ENCODE assay signal across 28 cellular contexts in the genomic region with DNA sequence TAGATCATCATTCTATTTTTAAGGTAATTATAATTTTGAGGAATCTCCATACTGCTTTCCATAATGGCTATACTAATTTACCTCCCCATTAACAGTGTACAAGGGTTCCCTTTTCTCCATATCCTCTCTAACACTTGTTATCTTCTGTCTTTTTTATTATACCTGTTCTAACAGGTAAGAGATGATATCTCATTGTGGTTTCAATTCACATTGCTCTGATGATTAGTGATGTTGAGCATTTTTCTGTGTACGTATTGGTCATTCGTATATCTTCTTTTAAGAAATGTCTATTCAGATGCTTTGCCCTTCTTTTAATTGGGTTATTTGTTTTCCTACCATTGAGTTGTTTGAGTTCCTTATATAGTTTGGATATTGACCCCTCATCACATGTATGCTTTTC.
"Had no signal": no experiment of that assay in that cellular context is flagged by ENCODE, and none has a peak within 500 bp of the region (broad histone marks: within the 10 kb centered on the region; RNA-seq: fewer than 3 reads in every experiment).

No MANE protein-coding gene starts in this region.

- H3K27me3 Mint-ChIP-seq: stimulated activated naive B cell treated with anti-CD40 and anti-IgM and Interleukin-4, amounts not matched to agents 10 μg/mL and 1 μg/mL and 100 μg/mL, for 72 hours had no signal

- H3K27ac ChIP-seq: left ventricle myocardium inferior, ovary, prostate gland, skin epidermis, stomach, testis, thyroid gland, transverse colon, upper lobe of left lung, vagina had no signal

- H3K9me3 Mint-ChIP-seq: immature natural killer cell; naive thymus-derived CD4-positive, alpha-beta T cell; natural killer cell treated with Interleukin-12 subunit alpha and Interleukin-12 subunit beta and Interleukin-15 and Interleukin-18, amount 100 ng/mL, for 72 hours had no signal

- H3K4me1 Mint-ChIP-seq: immature natural killer cell; memory B cell; naive thymus-derived CD4-positive, alpha-beta T cell had no signal

- H3K4me3 Mint-ChIP-seq: immature natural killer cell; memory B cell; naive thymus-derived CD4-positive, alpha-beta T cell; natural killer cell treated with Interleukin-12 subunit alpha and Interleukin-12 subunit beta and Interleukin-15 and Interleukin-18, amount 100 ng/mL, for 72 hours; stimulated activated naive B cell treated with anti-CD40 and anti-IgM and Interleukin-4, amounts not matched to agents 10 μg/mL and 1 μg/mL and 100 μg/mL, for 72 hours had no signal

- H3K36me3 Mint-ChIP-seq: immature natural killer cell; memory B cell; naive thymus-derived CD4-positive, alpha-beta T cell; natural killer cell treated with Interleukin-12 subunit alpha and Interleukin-12 subunit beta and Interleukin-15 and Interleukin-18, amount 100 ng/mL, for 72 hours had no signal

- DNase-seq: hypothalamus; immature natural killer cell; left ventricle myocardium inferior; midbrain; mucosa of descending colon; naive thymus-derived CD4-positive, alpha-beta T cell; ovary; retina; right cardiac atrium; stimulated activated CD4-positive, alpha-beta T cell treated with anti-CD3 and anti-CD28 coated beads, Interleukin-12 subunit alpha, Interleukin-12 subunit beta, amount 100 ng/mL, for 4 hours; stimulated activated CD4-positive, alpha-beta T cell treated with anti-CD3 and anti-CD28 coated beads, Interleukin-15, amount 100 ng/mL, for 24 hours; stimulated activated CD4-positive, alpha-beta T cell treated with anti-CD3 and anti-CD28 coated beads, Interleukin-2, amount 100 ng/mL, for 24 hours; stimulated activated CD4-positive, alpha-beta T cell treated with anti-CD3 and anti-CD28 coated beads, Interleukin-4, amount 100 ng/mL, for 1 hour; stimulated activated naive B cell treated with anti-CD40 and anti-IgM and Interleukin-4, amounts not matched to agents 10 μg/mL and 1 μg/mL and 100 μg/mL, for 72 hours; stimulated activated naive CD8-positive, alpha-beta T cell treated with anti-CD3 and anti-CD28 coated beads, Interleukin-15, Interleukin-2, amounts not matched to agents 100 U/mL and 50 U/mL, for 24 hours; stomach; testis; thyroid gland; transverse colon; upper lobe of left lung had no signal

- H3K36me3 ChIP-seq: left ventricle myocardium inferior, ovary, prostate gland, stomach, thyroid gland, transverse colon, upper lobe of left lung, vagina had no signal

- ATAC-seq: mucosa of descending colon; naive thymus-derived CD4-positive, alpha-beta T cell; natural killer cell treated with Interleukin-12 subunit alpha and Interleukin-12 subunit beta and Interleukin-15 and Interleukin-18, amount 100 ng/mL, for 72 hours; right cardiac atrium; sciatic nerve; stimulated activated naive B cell treated with anti-CD40 and anti-IgM and Interleukin-4, amounts not matched to agents 10 μg/mL and 1 μg/mL and 100 μg/mL, for 72 hours; stimulated activated naive CD8-positive, alpha-beta T cell treated with anti-CD3 and anti-CD28 coated beads, Interleukin-15, Interleukin-2, amounts not matched to agents 100 U/mL and 50 U/mL, for 24 hours had no signal

- H3K27ac Mint-ChIP-seq: immature natural killer cell; memory B cell; naive thymus-derived CD4-positive, alpha-beta T cell; natural killer cell treated with Interleukin-12 subunit alpha and Interleukin-12 subunit beta and Interleukin-15 and Interleukin-18, amount 100 ng/mL, for 72 hours; stimulated activated naive B cell treated with anti-CD40 and anti-IgM and Interleukin-4, amounts not matched to agents 10 μg/mL and 1 μg/mL and 100 μg/mL, for 72 hours had no signal

- H3K4me3 ChIP-seq: left ventricle myocardium inferior, lung, mucosa of descending colon, ovary, prostate gland, skin epidermis, stomach, testis, thyroid gland, transverse colon, upper lobe of left lung, vagina had no signal

- FAIRE-seq: islet of Langerhans had no signal

- H3K27me3 ChIP-seq: ovary, stomach, testis, thyroid gland, transverse colon, upper lobe of left lung, vagina had no signal
